ENCODE assay signal across 29 cellular contexts in genomic region chr2:226339616-226340015, GRCh38.
"Had no signal": no experiment of that assay in that cellular context is flagged by ENCODE, and none has a peak within 500 bp of the region (broad histone marks: within the 10 kb centered on the region; RNA-seq: fewer than 3 reads in every experiment).

No MANE protein-coding gene starts in this region.

- H3K27ac ChIP-seq: brain microvascular endothelial cell, coronary artery, dorsolateral prefrontal cortex, esophagus muscularis mucosa, gastrocnemius medialis, heart left ventricle had no signal

- H3K27me3 ChIP-seq: brain microvascular endothelial cell, dorsolateral prefrontal cortex, esophagus muscularis mucosa, gastrocnemius medialis, heart left ventricle had no signal

- ATAC-seq: activated CD4-positive, alpha-beta T cell treated with anti-CD3 and anti-CD28 coated beads for 36 hours; activated T-helper 17 cell treated with anti-CD3 and anti-CD28 coated beads, Interleukin-2, amount 50 U/mL, for 72 hours; gastrocnemius medialis; heart left ventricle had no signal

- DNase-seq: activated CD4-positive, alpha-beta memory T cell treated with anti-CD3 and anti-CD28 coated beads, Interleukin-2, amount 10 ng/mL, durations not matched to agents 7 days and 5 days; activated CD4-positive, alpha-beta T cell treated with anti-CD3 and anti-CD28 coated beads for 36 hours; activated CD4-positive, alpha-beta T cell treated with anti-CD3 and anti-CD28 coated beads, Interleukin-2, amount 10 ng/mL, durations not matched to agents 24 days and 14 days; activated CD4-positive, CD25-positive, alpha-beta regulatory T cell; activated CD4-positive, CD25-positive, alpha-beta regulatory T cell treated with anti-CD3 and anti-CD28 coated beads, Interleukin-2, amount 50 U/mL, for 72 hours; activated CD8-positive, alpha-beta memory T cell treated with anti-CD3 and anti-CD28 coated beads, Interleukin-2, amount 50 U/mL, for 48 hours; activated effector memory CD4-positive, alpha-beta T cell treated with Interleukin-2 at 50 U/mL for 16 hours; activated gamma-delta T cell treated with Interleukin-2 at 50 U/mL for 16 hours; activated naive CD4-positive, alpha-beta T cell treated with anti-CD3 and anti-CD28 coated beads, Interleukin-2, amount 50 U/mL, for 16 hours; activated naive CD4-positive, alpha-beta T cell treated with Interleukin-2 at 50 U/mL for 16 hours; activated T-cell treated with anti-CD3 and anti-CD28 coated beads for 4 hours; activated T-cell treated with anti-CD3 and anti-CD28 coated beads, Interleukin-2, amount 50 U/mL, for 24 hours; amniotic stem cell; anterior cingulate cortex; brain microvascular endothelial cell; dorsolateral prefrontal cortex; effector memory CD4-positive, alpha-beta T cell; endodermal cell; erythroblast; foreskin fibroblast; gastrocnemius medialis; glutamatergic neuron; heart left ventricle; T-helper 2 cell had no signal

- H3K4me1 ChIP-seq: esophagus muscularis mucosa had no signal

- H3K36me3 ChIP-seq: brain microvascular endothelial cell, esophagus muscularis mucosa, gastrocnemius medialis, heart left ventricle had no signal

- H3K9me3 ChIP-seq: esophagus muscularis mucosa, gastrocnemius medialis, heart left ventricle had no signal

- H3K4me3 ChIP-seq: coronary artery, dorsolateral prefrontal cortex, esophagus muscularis mucosa, gastrocnemius medialis, heart left ventricle had no signal

- FAIRE-seq: astrocyte, bronchial epithelial cell had no signal
